18 cellular contexts compared by ENCODE assay signal in the genomic region with DNA sequence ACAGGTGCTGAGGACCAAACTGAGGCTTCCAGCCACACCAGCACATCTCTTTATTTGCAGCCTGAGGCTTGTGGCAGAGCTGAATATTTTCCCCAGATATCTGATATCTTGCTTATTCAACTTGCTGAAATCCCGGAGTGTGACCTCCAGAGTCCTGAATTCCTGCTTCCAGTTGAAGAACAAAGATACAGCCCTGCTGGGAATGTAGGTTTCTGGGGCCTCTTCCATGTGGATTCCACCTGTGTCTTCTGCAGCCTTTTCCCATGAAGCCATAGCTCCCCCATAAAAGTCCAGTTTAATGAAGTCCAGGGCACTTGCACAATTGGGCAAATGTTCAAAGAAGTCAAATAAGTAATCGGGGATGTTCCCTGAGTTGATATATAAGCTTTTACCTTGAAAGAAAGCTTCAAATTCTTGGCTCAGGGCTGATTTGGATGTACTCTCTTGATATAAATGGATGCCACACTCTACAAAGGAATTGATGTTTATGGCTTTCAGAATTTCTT. TPM values are rescaled to one million over a fixed set of nuclear protein-coding genes. Genes with fewer than 3 reads are reported as not detected.
DNase-seq lines count a peak whose midpoint lies in the region; ATAC-seq, FAIRE-seq and TF ChIP-seq lines count a peak whose summit lies in the region.
"Had no signal": no experiment of that assay in that cellular context is flagged by ENCODE, and none has a peak within 500 bp of the region (broad histone marks: within the 10 kb centered on the region; RNA-seq: fewer than 3 reads in every experiment).

No MANE protein-coding gene starts in this region.

- H2AFZ ChIP-seq in HepG2 (ENCODE audit: low read length): no peak overlapping the region
- H2AFZ ChIP-seq in GM23248: no peak overlapping the region; the same call in 1 of the 2 replicates

- POLR2A ChIA-PET in HepG2 (lab: Yijun Ruan, JAX): no interaction called here

- no peak overlapping the region for H3K9ac ChIP-seq in HepG2 (ENCODE audit: insufficient read depth, low read depth, low read length)
- H3K9ac ChIP-seq in GM23248: no peak overlapping the region
- H3K9ac ChIP-seq: BLaER1 treated with 17β-estradiol and CSF1 and Interleukin-3, amounts not matched to agents 10 nM and 100 nM had no signal

- no peaks in the 10 kb centered on the region for H3K9me2 ChIP-seq in GM23248 (ENCODE audit: insufficient read depth)

- H3K36me3 Mint-ChIP-seq in osteocyte (ENCODE audit: unreplicated experiment): no peaks in the 10 kb centered on the region
- H3K36me3 Mint-ChIP-seq: CD4-positive, CD25-positive, alpha-beta regulatory T cell had no signal

- H3K9me3 ChIP-seq in HepG2 (ENCODE audit: low read length): no peaks in the 10 kb centered on the region
- no peaks in the 10 kb centered on the region for H3K9me3 ChIP-seq in right lobe of liver
- H3K9me3 ChIP-seq in testis: no peaks in the 10 kb centered on the region
- H3K9me3 ChIP-seq in GM23248 (ENCODE audit: low read depth): no peaks in the 10 kb centered on the region
- H3K9me3 ChIP-seq: BLaER1 treated with 17β-estradiol and CSF1 and Interleukin-3, amounts not matched to agents 10 nM and 100 nM had no signal

- H3K27me3 ChIP-seq in HepG2 (ENCODE audit: control insufficient read depth in 1 of 2, insufficient read depth in 2 of 2, low read length in 2 of 2): no peaks in the 10 kb centered on the region; a peak in 1 of 5 replicates
- no peaks in the 10 kb centered on the region for H3K27me3 ChIP-seq in right lobe of liver
- H3K27me3 ChIP-seq in testis: no peaks in the 10 kb centered on the region
- H3K27me3 ChIP-seq in GM23248 (replicated peaks; ENCODE audit: insufficient read depth): no peaks in the 10 kb centered on the region
- H3K27me3 ChIP-seq: BLaER1 treated with 17β-estradiol and CSF1 and Interleukin-3, amounts not matched to agents 10 nM and 100 nM had no signal

- no peak overlapping the region for H3K27ac Mint-ChIP-seq in osteocyte (ENCODE audit: unreplicated experiment)
- H3K27ac Mint-ChIP-seq: CD4-positive, CD25-positive, alpha-beta regulatory T cell had no signal

- no peak for TF ChIP-seq EP300 in HepG2 (IDR thresholded peaks at IDR 0.05; ENCODE audit: low read depth in 2 of 2, low read length in 2 of 2)
- no peak for TF ChIP-seq EP300 in HepG2 (CRISPR knock-in tag; IDR thresholded peaks at IDR 0.05; ENCODE audit: borderline replicate concordance)

- intact Hi-C loops in HepG2 (cut with micrococcal nuclease; ENCODE audit: unreplicated experiment): no loop called here
- intact Hi-C loops in right lobe of liver (cut with DNase I): no loop called here
- intact Hi-C loops in testis (cut with DNase I; ENCODE audit: low total_unique reads): no loop called here

- H4K20me1 ChIP-seq in HepG2 (ENCODE audit: insufficient read depth, low read length): no peaks in the 10 kb centered on the region
- H4K20me1 ChIP-seq in GM23248 (ENCODE audit: insufficient read depth): no peaks in the 10 kb centered on the region
- H4K20me1 ChIP-seq: BLaER1 treated with 17β-estradiol and CSF1 and Interleukin-3, amounts not matched to agents 10 nM and 100 nM had no signal

- no peak for TF ChIP-seq RAD21 in HepG2 (CRISPR knock-in tag; IDR thresholded peaks at IDR 0.05)

- no peak for TF ChIP-seq CTCF in HepG2 (CRISPR knock-in tag; IDR thresholded peaks at IDR 0.05)
- TF ChIP-seq CTCF in right lobe of liver (IDR thresholded peaks at IDR 0.05): no peak
- TF ChIP-seq CTCF in choroid plexus epithelial cell (conservative IDR thresholded peaks at IDR 0.05; ENCODE audit: low read depth, low read length): no peak
- TF ChIP-seq CTCF in fibroblast of villous mesenchyme (IDR thresholded peaks at IDR 0.05; ENCODE audit: insufficient read depth, low read depth, low read length): no peak
- no peak for TF ChIP-seq CTCF in osteocyte (IDR thresholded peaks at IDR 0.05)
- TF ChIP-seq CTCF in testis (IDR thresholded peaks at IDR 0.05): no peak

- no peak for FAIRE-seq in HepG2 (lab: Jason Lieb, UNC)
- FAIRE-seq: GM12878, GM18507 had no signal

- DNase-seq in HepG2 (ENCODE audit: low spot score) (no peak), right lobe of liver (no peak), choroid plexus epithelial cell (ENCODE audit: low read depth) (peak; percentile 12), fibroblast of villous mesenchyme (ENCODE audit: low read depth) (peak; percentile 37), osteocyte (ENCODE audit: extremely low spot score, unreplicated experiment) (no peak), testis (no peak), GM23248 (no peak)
- DNase-seq: AML-193; CD4-positive, CD25-positive, alpha-beta regulatory T cell; DMS53; HCEC 1CT had no signal

- H3K4me1 ChIP-seq in HepG2 (ENCODE audit: insufficient read depth, low read length) (peaks cover 35% of the 10 kb centered on the region), right lobe of liver (no peaks in the 10 kb centered on the region), testis (no peaks in the 10 kb centered on the region), GM23248 (ENCODE audit: insufficient read depth) (no peaks in the 10 kb centered on the region)
- H3K4me1 ChIP-seq: BLaER1 treated with 17β-estradiol and CSF1 and Interleukin-3, amounts not matched to agents 10 nM and 100 nM had no signal

- H3K36me3 ChIP-seq in HepG2 (replicated peaks in 1 of 2; ENCODE audit: control insufficient read depth in 1 of 2, insufficient read depth in 2 of 2, low read length in 2 of 2): no peaks in the 10 kb centered on the region
- H3K36me3 ChIP-seq in right lobe of liver: no peaks in the 10 kb centered on the region
- no peaks in the 10 kb centered on the region for H3K36me3 ChIP-seq in testis (ENCODE audit: low read depth, missing control alignments)
- no peaks in the 10 kb centered on the region for H3K36me3 ChIP-seq in GM23248 (ENCODE audit: low read depth)

- ATAC-seq in HepG2 (peak; percentile 31), right lobe of liver (no peak)
- ATAC-seq: GM12878 had no signal

- peak overlapping the region; percentile 57 for H3K4me2 ChIP-seq in HepG2 (ENCODE audit: low read depth, low read length)
- no peak overlapping the region for H3K4me2 ChIP-seq in GM23248 (ENCODE audit: unreplicated experiment)
- H3K4me2 ChIP-seq: BLaER1 treated with 17β-estradiol and CSF1 and Interleukin-3, amounts not matched to agents 10 nM and 100 nM had no signal

- no peaks in the 10 kb centered on the region for H3K79me2 ChIP-seq in HepG2 (ENCODE audit: insufficient read depth, low read length)
- H3K79me2 ChIP-seq in GM23248 (ENCODE audit: insufficient read depth): no peaks in the 10 kb centered on the region

- H3K4me3 ChIP-seq in HepG2 (replicated peaks in 1 of 3; ENCODE audit: insufficient read depth in 1 of 3, low read depth in 2 of 3, low read length in 3 of 3): peak overlapping the region in 1 of 3 experiments; percentile 29; a peak in 1 of 6 replicates
- no peak overlapping the region for H3K4me3 ChIP-seq in right lobe of liver
- H3K4me3 ChIP-seq in choroid plexus epithelial cell (ENCODE audit: low read depth, low read length): no peak overlapping the region
- H3K4me3 ChIP-seq in fibroblast of villous mesenchyme (ENCODE audit: low read depth, low read length): no peak overlapping the region
- H3K4me3 ChIP-seq in testis: no peak overlapping the region
- H3K4me3 ChIP-seq in GM23248: no peak overlapping the region
- H3K4me3 ChIP-seq: BLaER1 treated with 17β-estradiol and CSF1 and Interleukin-3, amounts not matched to agents 10 nM and 100 nM; GM12878 had no signal

- H3K27me3 Mint-ChIP-seq in osteocyte (ENCODE audit: unreplicated experiment): no peaks in the 10 kb centered on the region
- H3K27me3 Mint-ChIP-seq: CD4-positive, CD25-positive, alpha-beta regulatory T cell; IgD-negative memory B cell had no signal

- TF ChIP-seq POLR2A in HepG2 (IDR thresholded peaks at IDR 0.05; ENCODE audit: insufficient read depth in 1 of 2, low read depth in 2 of 2, low read length in 2 of 2): no peak
- TF ChIP-seq POLR2A in right lobe of liver (IDR thresholded peaks at IDR 0.05): no peak
- TF ChIP-seq POLR2A in testis (IDR thresholded peaks at IDR 0.05): no peak

- in situ Hi-C loops in HepG2 (cut with HindIII; ENCODE audit: extremely low pct_ligation_motif_present, low pct_unique_long_range_greater_than_20kb): no loop called here
- in situ Hi-C loops in GM23248 (cut with MboI): no loop called here

- WGBS in HepG2 (ENCODE audit: low lambda C conversion rate): 9% methylated on average over 2 of the region's 2 CpGs
- 89% methylated on average over 2 of the region's 2 CpGs for WGBS in right lobe of liver (ENCODE audit: insufficient coverage, low coverage, low lambda C conversion rate, missing lambda C conversion rate)
- 67 to 78% methylated on average over 2 of the region's 2 CpGs for WGBS in testis, 2 donors
- 3 to 5% methylated on average over 2 of the region's 2 CpGs for whole genome bisulfite sequencing in GM23248 (ENCODE audit: low coverage in 1 of 2, low lambda C conversion rate in 2 of 2, missing lambda C conversion rate in 2 of 2), 2 experiments

- CTCF ChIA-PET in HepG2 (lab: Yijun Ruan, JAX; ENCODE audit: low intra/inter-chr PET ratio, low total read pairs): no interaction called here

- no peak overlapping the region for H3K27ac ChIP-seq in HepG2 (ENCODE audit: extremely low read length, insufficient read depth, low read length)
- H3K27ac ChIP-seq in right lobe of liver: no peak overlapping the region
- H3K27ac ChIP-seq in testis: no peak overlapping the region
- no peak overlapping the region for H3K27ac ChIP-seq in GM23248
- H3K27ac ChIP-seq: 22Rv1; BLaER1 treated with 17β-estradiol and CSF1 and Interleukin-3, amounts not matched to agents 10 nM and 100 nM had no signal

- H3F3A ChIP-seq in GM23248 (ENCODE audit: insufficient read depth): no peaks in the 10 kb centered on the region

- H3K4me3 Mint-ChIP-seq in osteocyte (ENCODE audit: unreplicated experiment): no peak overlapping the region
- H3K4me3 Mint-ChIP-seq: CD4-positive, CD25-positive, alpha-beta regulatory T cell; IgD-negative memory B cell had no signal

- H3K4me1 Mint-ChIP-seq in osteocyte (ENCODE audit: unreplicated experiment): no peaks in the 10 kb centered on the region
- H3K4me1 Mint-ChIP-seq: CD4-positive, CD25-positive, alpha-beta regulatory T cell; IgD-negative memory B cell had no signal

- BruUV-seq in HepG2 (replicated peaks; lab: Mats Ljungman, UMichigan): no TSS peak

- no peaks in the 10 kb centered on the region for H3K9me3 Mint-ChIP-seq in osteocyte (ENCODE audit: unreplicated experiment)
- H3K9me3 Mint-ChIP-seq: CD4-positive, CD25-positive, alpha-beta regulatory T cell; IgD-negative memory B cell had no signal

RNA-seq across cellular contexts. Expression of gene NLRC4, which starts 14.9 kb away (rescaled TPM):
- 0.06 and 0.15 TPM in 2 replicates for total RNA-seq in HepG2 (2016; rRNA removed; fragmentation: Illumina TruSeq; extraction: Trizol)
- total RNA-seq in HepG2 (2016; cell fraction: cytosol; rRNA removed; fragmentation: Illumina TruSeq; extraction: Trizol; ENCODE audit: low read depth): not detected in 2 replicates
- total RNA-seq in HepG2 (2016; cell fraction: insoluble cytoplasmic fraction; rRNA removed; fragmentation: Illumina TruSeq; extraction: Trizol): 0.11 TPM in 1 of 2 replicates, not detected in the other
- 0.03 TPM in 1 of 2 replicates, not detected in the other for total RNA-seq in HepG2 (2016; cell fraction: membrane; rRNA removed; fragmentation: Illumina TruSeq; extraction: Trizol)
- 0.19 TPM in 1 of 2 replicates, not detected in the other for total RNA-seq in HepG2 (2016; cell fraction: nucleus; rRNA removed; fragmentation: Illumina TruSeq; extraction: Trizol)
- 0.29 and 0.34 TPM in 2 replicates for polyA plus RNA-seq in HepG2 (2011; rRNA removed)
- 0.17 and 0.32 TPM in 2 replicates for polyA plus RNA-seq in HepG2 (2011; cell fraction: cytosol; rRNA removed)
- 0.31 and 0.32 TPM in 2 replicates for polyA plus RNA-seq in HepG2 (2011; cell fraction: nucleus; rRNA removed)
- 0.49 and 1.3 TPM in 2 replicates for polyA plus RNA-seq in HepG2 (2012)
- not detected in 2 replicates for polyA plus RNA-seq in HepG2 (2016; cell fraction: cytosol; fragmentation: Illumina TruSeq; extraction: Trizol; ENCODE audit: low read depth)
- polyA plus RNA-seq in HepG2 (2016; cell fraction: insoluble cytoplasmic fraction; fragmentation: Illumina TruSeq; extraction: Trizol; ENCODE audit: low read depth): 0.09 TPM in 1 of 2 replicates, not detected in the other
- not detected in 2 replicates for polyA plus RNA-seq in HepG2 (2016; cell fraction: membrane; fragmentation: Illumina TruSeq; extraction: Trizol; ENCODE audit: low read depth)
- polyA plus RNA-seq in HepG2 (2016; cell fraction: nucleus; fragmentation: Illumina TruSeq; extraction: Trizol; ENCODE audit: insufficient read depth, low read depth): 0.23 TPM in 1 of 2 replicates, not detected in the other
- polyA minus RNA-seq in HepG2 (2011; rRNA and poly(A)+ RNA removed; ENCODE audit: low replicate concordance): 0.05 and 0.06 TPM in 2 replicates
- 0.20 and 0.53 TPM in 2 replicates for polyA minus RNA-seq in HepG2 (2011; cell fraction: cytosol; rRNA and poly(A)+ RNA removed)
- polyA minus RNA-seq in HepG2 (2011; cell fraction: nucleus; rRNA and poly(A)+ RNA removed): 0.64 and 1.1 TPM in 2 replicates
- 1 to 10 TPM in 2 of 6 experiments, under 1 TPM in 4; 0.56 to 1.9 (median 0.81) TPM for total RNA-seq in right lobe of liver
- total RNA-seq in fibroblast of villous mesenchyme: not detected in 2 replicates
- total RNA-seq in osteocyte: not detected in 2 replicates
- under 1 TPM; 0.43 to 0.63 TPM for total RNA-seq in testis
- 0.70 TPM for polyA plus RNA-seq in testis (ENCODE audit: insufficient read depth, low read depth, low replicate concordance)
- total RNA-seq in GM23248 (2014; rRNA removed; shearing (Covaris generic)): not detected in 2 replicates
- 0.09 and 0.18 TPM in 2 replicates for polyA plus RNA-seq in GM23248 (2016; fragmentation: Nextera tagmentation; extraction: Ambion mirVana)
- total RNA-seq: A673; CD4-positive, CD25-positive, alpha-beta regulatory T cell; H4 had no signal

RNA-seq across cellular contexts. Expression of gene YIPF4, which starts 27.9 kb away (rescaled TPM):
- total RNA-seq in HepG2 (2016; rRNA removed; fragmentation: Illumina TruSeq; extraction: Trizol) (39.1 and 43.9 TPM in 2 replicates), right lobe of liver (10 to 100 TPM in 5 of 6 experiments, 1 to 10 TPM in 1; 8.8 to 49.3 (median 29.9) TPM), fibroblast of villous mesenchyme (13.2 and 16.8 TPM in 2 replicates), osteocyte (73.5 and 75.5 TPM in 2 replicates), testis (10 to 100 TPM; 13.9 to 16.0 TPM)
- 5.4 and 7.7 TPM in 2 replicates for total RNA-seq in HepG2 (2016; cell fraction: cytosol; rRNA removed; fragmentation: Illumina TruSeq; extraction: Trizol; ENCODE audit: low read depth)
- 43.3 and 45.3 TPM in 2 replicates for total RNA-seq in HepG2 (2016; cell fraction: insoluble cytoplasmic fraction; rRNA removed; fragmentation: Illumina TruSeq; extraction: Trizol)
- 15.9 and 17.6 TPM in 2 replicates for total RNA-seq in HepG2 (2016; cell fraction: membrane; rRNA removed; fragmentation: Illumina TruSeq; extraction: Trizol)
- total RNA-seq in HepG2 (2016; cell fraction: nucleus; rRNA removed; fragmentation: Illumina TruSeq; extraction: Trizol): 32.7 and 48.1 TPM in 2 replicates
- polyA plus RNA-seq in HepG2 (2011; rRNA removed) (16.0 and 19.0 TPM in 2 replicates), testis (ENCODE audit: insufficient read depth, low read depth, low replicate concordance) (41.2 TPM), GM23248 (2016; fragmentation: Nextera tagmentation; extraction: Ambion mirVana) (94.4 and 94.7 TPM in 2 replicates)
- polyA plus RNA-seq in HepG2 (2011; cell fraction: cytosol; rRNA removed): 4.0 and 10.3 TPM in 2 replicates
- polyA plus RNA-seq in HepG2 (2011; cell fraction: nucleus; rRNA removed): 3.5 and 4.7 TPM in 2 replicates
- 59.3 and 77.8 TPM in 2 replicates for polyA plus RNA-seq in HepG2 (2012)
- 5.9 and 9.7 TPM in 2 replicates for polyA plus RNA-seq in HepG2 (2016; cell fraction: cytosol; fragmentation: Illumina TruSeq; extraction: Trizol; ENCODE audit: low read depth)
- polyA plus RNA-seq in HepG2 (2016; cell fraction: insoluble cytoplasmic fraction; fragmentation: Illumina TruSeq; extraction: Trizol; ENCODE audit: low read depth): 34.4 and 43.8 TPM in 2 replicates
- 10.6 and 14.6 TPM in 2 replicates for polyA plus RNA-seq in HepG2 (2016; cell fraction: membrane; fragmentation: Illumina TruSeq; extraction: Trizol; ENCODE audit: low read depth)
- 37.2 and 38.4 TPM in 2 replicates for polyA plus RNA-seq in HepG2 (2016; cell fraction: nucleus; fragmentation: Illumina TruSeq; extraction: Trizol; ENCODE audit: insufficient read depth, low read depth)
- 3.9 and 4.0 TPM in 2 replicates for polyA minus RNA-seq in HepG2 (2011; rRNA and poly(A)+ RNA removed; ENCODE audit: low replicate concordance)
- 10.0 and 20.0 TPM in 2 replicates for polyA minus RNA-seq in HepG2 (2011; cell fraction: cytosol; rRNA and poly(A)+ RNA removed)
- polyA minus RNA-seq in HepG2 (2011; cell fraction: nucleus; rRNA and poly(A)+ RNA removed): 21.8 and 32.4 TPM in 2 replicates
- total RNA-seq in GM23248 (2014; rRNA removed; shearing (Covaris generic)): 55.6 and 60.3 TPM in 2 replicates

Comparison
In these comparisons a context has a peak if more than half of its experiments do, and no peak if none do; other contexts are left out.
1. DNase-seq: peak in choroid plexus epithelial cell (single experiment) and fibroblast of villous mesenchyme (single experiment); none in HepG2 (single experiment), right lobe of liver (0 of 3), osteocyte (single experiment), testis (single experiment) and GM23248 (single experiment).